In the genomic region with DNA sequence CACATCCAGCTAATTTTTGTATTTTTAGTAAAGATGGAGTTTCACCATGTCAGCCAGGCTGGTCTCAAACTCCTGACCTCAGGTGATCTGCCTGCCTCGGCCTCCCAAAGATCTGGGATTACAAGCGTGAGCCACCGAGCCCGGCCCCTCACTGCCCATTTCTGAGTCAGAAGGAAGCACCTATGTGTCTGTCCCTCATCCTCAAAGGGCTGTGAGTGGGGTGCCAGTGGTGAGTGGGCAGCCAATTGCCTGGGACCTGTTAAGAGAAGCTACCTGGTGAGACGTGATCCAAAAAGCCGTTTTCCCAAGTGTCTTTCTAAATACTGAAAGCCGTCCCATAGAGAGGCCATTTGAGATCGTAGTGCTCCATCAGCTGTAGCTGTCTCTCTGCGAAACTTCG, we compare ENCODE assay signal across 33 cellular contexts. TPM values are rescaled to one million over a fixed set of nuclear protein-coding genes. Genes with fewer than 3 reads are reported as not detected.
"Had no signal": no experiment of that assay in that cellular context is flagged by ENCODE, and none has a peak within 500 bp of the region (broad histone marks: within the 10 kb centered on the region; RNA-seq: fewer than 3 reads in every experiment).

No MANE protein-coding gene starts in this region.

- H3K9me3 ChIP-seq: esophagus squamous epithelium, gastroesophageal sphincter had no signal

- H3K27me3 ChIP-seq: brain microvascular endothelial cell, esophagus squamous epithelium, gastroesophageal sphincter had no signal

- H3K27ac ChIP-seq: brain microvascular endothelial cell, epithelial cell of prostate, esophagus squamous epithelium, gastroesophageal sphincter had no signal

- H3K27ac Mint-ChIP-seq: activated CD4-positive, alpha-beta memory T cell treated with anti-CD3 and anti-CD28 coated beads for 36 hours; activated CD4-positive, alpha-beta T cell treated with anti-CD3 and anti-CD28 coated beads, Interleukin-2, amount 10 ng/mL, durations not matched to agents 24 days and 14 days; activated CD8-positive, alpha-beta memory T cell treated with anti-CD3 and anti-CD28 coated beads, Interleukin-2, amount 10 ng/mL, durations not matched to agents 7 days and 5 days; activated naive CD8-positive, alpha-beta T cell; activated T-helper 1 cell treated with anti-CD3 and anti-CD28 coated beads, Interleukin-12 subunit alpha, Interleukin-12 subunit beta, Interleukin-2, Interleukin-4 antibody, amounts not matched to agents 30 ng/mL and 10 ng/mL and 1 ng/mL, durations not matched to agents 14 hours and 24 hours and 36 hours; activated T-helper 2 cell treated with anti-CD3 and anti-CD28 coated beads, Interferon-gamma antibody, Interleukin-2, Interleukin-4, amounts not matched to agents 10 μg/mL and 5 μg/mL and 100 μg/mL, durations not matched to agents 14 hours and 24 hours and 36 hours had no signal

- H3K4me3 ChIP-seq: esophagus squamous epithelium, gastroesophageal sphincter had no signal

- FAIRE-seq: astrocyte, bronchial epithelial cell, colon, endometrium, endothelial cell of umbilical vein had no signal

- DNase-seq: activated CD4-positive, alpha-beta memory T cell treated with anti-CD3 and anti-CD28 coated beads for 36 hours; activated CD4-positive, alpha-beta T cell treated with anti-CD3 and anti-CD28 coated beads for 36 hours; activated CD4-positive, alpha-beta T cell treated with anti-CD3 and anti-CD28 coated beads, Interleukin-2, amount 10 ng/mL, durations not matched to agents 24 days and 14 days; activated CD4-positive, CD25-positive, alpha-beta regulatory T cell; activated CD4-positive, CD25-positive, alpha-beta regulatory T cell treated with anti-CD3 and anti-CD28 coated beads, Interleukin-2, amount 50 U/mL, for 72 hours; activated CD8-positive, alpha-beta memory T cell treated with anti-CD3 and anti-CD28 coated beads, Interleukin-2, amount 10 ng/mL, durations not matched to agents 7 days and 5 days; activated CD8-positive, alpha-beta memory T cell treated with anti-CD3 and anti-CD28 coated beads, Interleukin-2, amount 50 U/mL, for 4 hours; activated CD8-positive, alpha-beta T cell treated with anti-CD3 and anti-CD28 coated beads, Interleukin-2, amount 10 ng/mL, durations not matched to agents 7 days and 5 days; activated gamma-delta T cell treated with Interleukin-2 at 50 U/mL for 16 hours; activated naive CD4-positive, alpha-beta T cell treated with anti-CD3 and anti-CD28 coated beads, Interleukin-2, amount 50 U/mL, for 16 hours; activated naive CD4-positive, alpha-beta T cell treated with Interleukin-2 at 50 U/mL for 16 hours; activated T-cell treated with anti-CD3 and anti-CD28 coated beads, Interleukin-2, amount 50 U/mL, for 1 hour; activated T-cell treated with anti-CD3 and anti-CD28 coated beads, Interleukin-2, amount 50 U/mL, for 48 hours; amniotic stem cell; anterior cingulate cortex; brain microvascular endothelial cell; cortex of kidney; effector CD8-positive, alpha-beta T cell; esophagus squamous epithelium; foreskin melanocyte; T-helper 2 cell had no signal

- ATAC-seq: activated CD4-positive, alpha-beta T cell treated with anti-CD3 and anti-CD28 coated beads for 36 hours; activated CD8-positive, alpha-beta memory T cell treated with anti-CD3 and anti-CD28 coated beads, Interleukin-2, amount 10 ng/mL, durations not matched to agents 7 days and 5 days; activated CD8-positive, alpha-beta T cell treated with anti-CD3 and anti-CD28 coated beads, Interleukin-2, amount 10 ng/mL, durations not matched to agents 7 days and 5 days; gastroesophageal sphincter had no signal

- H3K4me1 ChIP-seq: esophagus squamous epithelium, gastroesophageal sphincter had no signal

- H3K4me1 Mint-ChIP-seq: activated CD4-positive, alpha-beta T cell treated with anti-CD3 and anti-CD28 coated beads for 36 hours; activated CD4-positive, alpha-beta T cell treated with anti-CD3 and anti-CD28 coated beads, Interleukin-2, amount 10 ng/mL, durations not matched to agents 24 days and 14 days; activated CD8-positive, alpha-beta memory T cell treated with anti-CD3 and anti-CD28 coated beads, Interleukin-2, amount 10 ng/mL, durations not matched to agents 7 days and 5 days; central memory CD8-positive, alpha-beta T cell had no signal

- H3K9me3 Mint-ChIP-seq: activated CD4-positive, alpha-beta memory T cell treated with anti-CD3 and anti-CD28 coated beads for 36 hours; activated CD4-positive, alpha-beta T cell treated with anti-CD3 and anti-CD28 coated beads, Interleukin-2, amount 10 ng/mL, durations not matched to agents 24 days and 14 days; activated T-helper 1 cell treated with anti-CD3 and anti-CD28 coated beads, Interleukin-12 subunit alpha, Interleukin-12 subunit beta, Interleukin-2, Interleukin-4 antibody, amounts not matched to agents 30 ng/mL and 10 ng/mL and 1 ng/mL, durations not matched to agents 14 hours and 24 hours and 36 hours; activated T-helper 2 cell treated with anti-CD3 and anti-CD28 coated beads, Interferon-gamma antibody, Interleukin-2, Interleukin-4, amounts not matched to agents 10 μg/mL and 5 μg/mL and 100 μg/mL, durations not matched to agents 14 hours and 24 hours and 36 hours; central memory CD8-positive, alpha-beta T cell had no signal

- H3K27me3 Mint-ChIP-seq: activated CD4-positive, alpha-beta memory T cell treated with anti-CD3 and anti-CD28 coated beads for 36 hours; activated CD4-positive, alpha-beta T cell treated with anti-CD3 and anti-CD28 coated beads for 36 hours; activated CD4-positive, alpha-beta T cell treated with anti-CD3 and anti-CD28 coated beads, Interleukin-2, amount 10 ng/mL, durations not matched to agents 24 days and 14 days; activated CD8-positive, alpha-beta memory T cell treated with anti-CD3 and anti-CD28 coated beads, Interleukin-2, amount 10 ng/mL, durations not matched to agents 7 days and 5 days; activated naive CD8-positive, alpha-beta T cell; central memory CD8-positive, alpha-beta T cell had no signal

- H3K4me3 Mint-ChIP-seq: activated CD4-positive, alpha-beta memory T cell treated with anti-CD3 and anti-CD28 coated beads for 36 hours; activated CD4-positive, alpha-beta T cell treated with anti-CD3 and anti-CD28 coated beads for 36 hours; activated CD4-positive, alpha-beta T cell treated with anti-CD3 and anti-CD28 coated beads, Interleukin-2, amount 10 ng/mL, durations not matched to agents 24 days and 14 days; activated CD8-positive, alpha-beta memory T cell treated with anti-CD3 and anti-CD28 coated beads, Interleukin-2, amount 10 ng/mL, durations not matched to agents 7 days and 5 days; activated CD8-positive, alpha-beta T cell treated with anti-CD3 and anti-CD28 coated beads, Interleukin-2, amount 10 ng/mL, durations not matched to agents 7 days and 5 days; activated naive CD8-positive, alpha-beta T cell; activated T-helper 1 cell treated with anti-CD3 and anti-CD28 coated beads, Interleukin-12 subunit alpha, Interleukin-12 subunit beta, Interleukin-2, Interleukin-4 antibody, amounts not matched to agents 30 ng/mL and 10 ng/mL and 1 ng/mL, durations not matched to agents 14 hours and 24 hours and 36 hours; central memory CD8-positive, alpha-beta T cell had no signal

RNA-seq across cellular contexts. Expression of a gene that starts 32.5 kb away (rescaled TPM):
- total RNA-seq: cardiac septum had no signal
